In the genomic region with DNA sequence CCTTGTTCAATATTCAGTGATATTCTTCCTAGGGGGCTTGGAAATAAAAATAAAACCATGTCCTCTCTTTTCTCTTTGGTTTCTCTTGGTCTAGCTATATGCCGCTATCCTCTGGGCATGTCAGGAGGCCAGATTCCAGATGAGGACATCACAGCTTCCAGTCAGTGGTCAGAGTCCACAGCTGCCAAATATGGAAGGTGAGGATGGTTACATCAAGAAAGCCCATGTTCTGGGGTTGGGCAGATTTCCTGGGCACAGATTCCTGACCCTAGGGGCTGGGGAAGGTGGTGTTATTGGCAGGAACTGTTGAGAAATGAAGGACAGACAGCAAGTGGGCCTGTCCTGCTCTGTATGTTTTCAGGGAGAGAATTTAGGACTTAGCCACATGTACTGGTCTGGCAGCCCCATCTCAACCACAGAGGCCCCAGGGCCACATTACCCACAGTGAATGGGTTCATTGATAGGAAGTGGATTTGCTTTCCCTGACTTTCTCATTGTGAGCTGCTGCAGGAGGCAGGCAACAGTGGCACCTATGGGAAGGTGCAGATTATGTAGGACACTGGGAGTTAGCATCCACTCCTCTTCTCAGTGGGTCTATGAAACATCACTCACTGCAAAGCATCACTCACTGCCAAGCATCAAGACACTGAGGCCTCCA, we compare ENCODE assay signal across 1 cellular context.
A peak's percentile ranks its signal among the peaks of the same experiment; 100 is the strongest.
TF ChIP-seq lines count a peak whose summit lies in the region.

No MANE protein-coding gene starts in this region.

TF ChIP-seq in HepG2, 621 proteins besides CTCF, POLR2A, EP300 and RAD21 (continued from another document and continues in another):
- TF ChIP-seq FOXK1 (CRISPR knock-in tag; IDR thresholded peaks at IDR 0.05; ENCODE audit: borderline replicate concordance, low read depth) (0 out of 2 replicates have a peak, but pooled peaks have one; percentile 27), NFYC (CRISPR knock-in tag; IDR thresholded peaks at IDR 0.05) (no peak), ZNF629 (CRISPR knock-in tag; conservative IDR thresholded peaks at IDR 0.05) (peak; percentile 79), CHD2 (IDR thresholded peaks at IDR 0.05; ENCODE audit: low read depth, low read length) (no peak), ZNF274 (CRISPR knock-in tag; IDR thresholded peaks at IDR 0.05) (0 out of 2 replicates have a peak, but pooled peaks have one; percentile 24), SAP130 (CRISPR knock-in tag; IDR thresholded peaks at IDR 0.05; ENCODE audit: low read depth) (peak; percentile 35; the same call in 1 of the 2 replicates), TGIF2 (CRISPR knock-in tag; IDR thresholded peaks at IDR 0.05) (0 out of 2 replicates have a peak, but pooled peaks have one; percentile 27), ZNF264 (CRISPR knock-in tag; IDR thresholded peaks at IDR 0.05) (0 out of 2 replicates have a peak, but pooled peaks have one; percentile 28), ZMYM3 (CRISPR knock-in tag; IDR thresholded peaks at IDR 0.05) (peak; percentile 59; the same call in 1 of the 2 replicates), SOX13 (IDR thresholded peaks at IDR 0.05) (no peak), SOX13 (CRISPR knock-in tag; conservative IDR thresholded peaks at IDR 0.05 in 1 of 2, IDR thresholded peaks at IDR 0.05 in 1 of 2) (0 out of 4 replicates have a peak, but pooled peaks of 1 of the 2 experiments have one; percentile 8), FOXA3 (CRISPR knock-in tag; IDR thresholded peaks at IDR 0.05) (no peak; the same call in 1 of the 2 replicates), ZNF567 (CRISPR knock-in tag; IDR thresholded peaks at IDR 0.05; ENCODE audit: borderline replicate concordance) (no peak), ZNF839 (CRISPR knock-in tag; IDR thresholded peaks at IDR 0.05; ENCODE audit: borderline replicate concordance) (no peak), ASH2L (IDR thresholded peaks at IDR 0.05; ENCODE audit: insufficient read length, low read depth, low read length) (peak; percentile 26), ZC3H13 (CRISPR knock-in tag; IDR thresholded peaks at IDR 0.05) (no peak), POLR2AphosphoS5 (IDR thresholded peaks at IDR 0.05; ENCODE audit: low read depth, low read length) (no peak), TAF1 (CRISPR knock-in tag; IDR thresholded peaks at IDR 0.05) (no peak), HNF4A (CRISPR knock-in tag; IDR thresholded peaks at IDR 0.05) (peak; percentile 80), MXI1 (IDR thresholded peaks at IDR 0.05; ENCODE audit: borderline replicate concordance, low read depth, low read length) (no peak), ZMYM4 (CRISPR knock-in tag; IDR thresholded peaks at IDR 0.05) (peak; percentile 92), MIXL1 (CRISPR knock-in tag; IDR thresholded peaks at IDR 0.05) (0 out of 2 replicates have a peak, but pooled peaks have one; percentile 11), STAG1 (CRISPR knock-in tag; IDR thresholded peaks at IDR 0.05) (peak; percentile 70), EEA1 (CRISPR knock-in tag; IDR thresholded peaks at IDR 0.05; ENCODE audit: borderline replicate concordance) (no peak)
- TF ChIP-seq, protein P1, sequence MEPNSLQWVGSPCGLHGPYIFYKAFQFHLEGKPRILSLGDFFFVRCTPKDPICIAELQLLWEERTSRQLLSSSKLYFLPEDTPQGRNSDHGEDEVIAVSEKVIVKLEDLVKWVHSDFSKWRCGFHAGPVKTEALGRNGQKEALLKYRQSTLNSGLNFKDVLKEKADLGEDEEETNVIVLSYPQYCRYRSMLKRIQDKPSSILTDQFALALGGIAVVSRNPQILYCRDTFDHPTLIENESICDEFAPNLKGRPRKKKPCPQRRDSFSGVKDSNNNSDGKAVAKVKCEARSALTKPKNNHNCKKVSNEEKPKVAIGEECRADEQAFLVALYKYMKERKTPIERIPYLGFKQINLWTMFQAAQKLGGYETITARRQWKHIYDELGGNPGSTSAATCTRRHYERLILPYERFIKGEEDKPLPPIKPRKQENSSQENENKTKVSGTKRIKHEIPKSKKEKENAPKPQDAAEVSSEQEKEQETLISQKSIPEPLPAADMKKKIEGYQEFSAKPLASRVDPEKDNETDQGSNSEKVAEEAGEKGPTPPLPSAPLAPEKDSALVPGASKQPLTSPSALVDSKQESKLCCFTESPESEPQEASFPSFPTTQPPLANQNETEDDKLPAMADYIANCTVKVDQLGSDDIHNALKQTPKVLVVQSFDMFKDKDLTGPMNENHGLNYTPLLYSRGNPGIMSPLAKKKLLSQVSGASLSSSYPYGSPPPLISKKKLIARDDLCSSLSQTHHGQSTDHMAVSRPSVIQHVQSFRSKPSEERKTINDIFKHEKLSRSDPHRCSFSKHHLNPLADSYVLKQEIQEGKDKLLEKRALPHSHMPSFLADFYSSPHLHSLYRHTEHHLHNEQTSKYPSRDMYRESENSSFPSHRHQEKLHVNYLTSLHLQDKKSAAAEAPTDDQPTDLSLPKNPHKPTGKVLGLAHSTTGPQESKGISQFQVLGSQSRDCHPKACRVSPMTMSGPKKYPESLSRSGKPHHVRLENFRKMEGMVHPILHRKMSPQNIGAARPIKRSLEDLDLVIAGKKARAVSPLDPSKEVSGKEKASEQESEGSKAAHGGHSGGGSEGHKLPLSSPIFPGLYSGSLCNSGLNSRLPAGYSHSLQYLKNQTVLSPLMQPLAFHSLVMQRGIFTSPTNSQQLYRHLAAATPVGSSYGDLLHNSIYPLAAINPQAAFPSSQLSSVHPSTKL (CRISPR knock-in tag; IDR thresholded peaks at IDR 0.05), result peak; percentile 41; the same call in 1 of the 2 replicates
- TF ChIP-seq, protein P2, sequence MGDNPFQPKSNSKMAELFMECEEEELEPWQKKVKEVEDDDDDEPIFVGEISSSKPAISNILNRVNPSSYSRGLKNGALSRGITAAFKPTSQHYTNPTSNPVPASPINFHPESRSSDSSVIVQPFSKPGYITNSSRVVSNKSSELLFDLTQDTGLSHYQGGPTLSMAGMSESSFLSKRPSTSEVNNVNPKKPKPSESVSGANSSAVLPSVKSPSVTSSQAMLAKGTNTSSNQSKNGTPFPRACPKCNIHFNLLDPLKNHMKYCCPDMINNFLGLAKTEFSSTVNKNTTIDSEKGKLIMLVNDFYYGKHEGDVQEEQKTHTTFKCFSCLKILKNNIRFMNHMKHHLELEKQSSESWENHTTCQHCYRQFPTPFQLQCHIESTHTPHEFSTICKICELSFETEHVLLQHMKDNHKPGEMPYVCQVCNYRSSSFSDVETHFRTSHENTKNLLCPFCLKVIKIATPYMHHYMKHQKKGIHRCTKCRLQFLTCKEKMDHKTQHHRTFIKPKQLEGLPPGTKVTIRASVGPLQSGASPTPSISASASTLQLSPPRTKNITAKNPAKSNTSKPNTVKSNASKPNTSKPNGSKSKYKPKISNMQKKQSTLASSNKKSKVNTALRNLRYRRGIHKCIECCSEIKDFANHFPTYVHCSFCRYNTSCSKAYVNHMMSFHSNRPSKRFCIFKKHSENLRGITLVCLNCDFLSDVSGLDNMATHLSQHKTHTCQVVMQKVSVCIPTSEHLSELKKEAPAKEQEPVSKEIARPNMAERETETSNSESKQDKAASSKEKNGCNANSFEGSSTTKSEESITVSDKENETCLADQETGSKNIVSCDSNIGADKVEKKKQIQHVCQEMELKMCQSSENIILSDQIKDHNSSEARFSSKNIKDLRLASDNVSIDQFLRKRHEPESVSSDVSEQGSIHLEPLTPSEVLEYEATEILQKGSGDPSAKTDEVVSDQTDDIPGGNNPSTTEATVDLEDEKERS (CRISPR knock-in tag; IDR thresholded peaks at IDR 0.05), result 0 out of 2 replicates have a peak, but pooled peaks have one; percentile 51
- TF ChIP-seq, protein P3, sequence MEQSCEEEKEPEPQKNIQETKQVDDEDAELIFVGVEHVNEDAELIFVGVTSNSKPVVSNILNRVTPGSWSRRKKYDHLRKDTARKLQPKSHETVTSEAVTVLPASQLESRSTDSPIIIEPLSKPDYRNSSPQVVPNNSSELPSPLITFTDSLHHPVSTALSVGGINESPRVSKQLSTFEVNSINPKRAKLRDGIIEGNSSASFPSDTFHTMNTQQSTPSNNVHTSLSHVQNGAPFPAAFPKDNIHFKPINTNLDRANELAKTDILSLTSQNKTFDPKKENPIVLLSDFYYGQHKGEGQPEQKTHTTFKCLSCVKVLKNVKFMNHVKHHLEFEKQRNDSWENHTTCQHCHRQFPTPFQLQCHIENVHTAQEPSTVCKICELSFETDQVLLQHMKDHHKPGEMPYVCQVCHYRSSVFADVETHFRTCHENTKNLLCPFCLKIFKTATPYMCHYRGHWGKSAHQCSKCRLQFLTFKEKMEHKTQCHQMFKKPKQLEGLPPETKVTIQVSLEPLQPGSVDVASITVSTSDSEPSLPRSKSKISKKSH (CRISPR knock-in tag; IDR thresholded peaks at IDR 0.05; ENCODE audit: borderline replicate concordance), result no peak
- TF ChIP-seq, protein P4, sequence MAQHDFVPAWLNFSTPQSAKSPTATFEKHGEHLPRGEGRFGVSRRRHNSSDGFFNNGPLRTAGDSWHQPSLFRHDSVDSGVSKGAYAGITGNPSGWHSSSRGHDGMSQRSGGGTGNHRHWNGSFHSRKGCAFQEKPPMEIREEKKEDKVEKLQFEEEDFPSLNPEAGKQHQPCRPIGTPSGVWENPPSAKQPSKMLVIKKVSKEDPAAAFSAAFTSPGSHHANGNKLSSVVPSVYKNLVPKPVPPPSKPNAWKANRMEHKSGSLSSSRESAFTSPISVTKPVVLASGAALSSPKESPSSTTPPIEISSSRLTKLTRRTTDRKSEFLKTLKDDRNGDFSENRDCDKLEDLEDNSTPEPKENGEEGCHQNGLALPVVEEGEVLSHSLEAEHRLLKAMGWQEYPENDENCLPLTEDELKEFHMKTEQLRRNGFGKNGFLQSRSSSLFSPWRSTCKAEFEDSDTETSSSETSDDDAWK (CRISPR knock-in tag; IDR thresholded peaks at IDR 0.05), result no peak
- TF ChIP-seq, protein P5, sequence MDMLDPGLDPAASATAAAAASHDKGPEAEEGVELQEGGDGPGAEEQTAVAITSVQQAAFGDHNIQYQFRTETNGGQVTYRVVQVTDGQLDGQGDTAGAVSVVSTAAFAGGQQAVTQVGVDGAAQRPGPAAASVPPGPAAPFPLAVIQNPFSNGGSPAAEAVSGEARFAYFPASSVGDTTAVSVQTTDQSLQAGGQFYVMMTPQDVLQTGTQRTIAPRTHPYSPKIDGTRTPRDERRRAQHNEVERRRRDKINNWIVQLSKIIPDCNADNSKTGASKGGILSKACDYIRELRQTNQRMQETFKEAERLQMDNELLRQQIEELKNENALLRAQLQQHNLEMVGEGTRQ (IDR thresholded peaks at IDR 0.05; ENCODE audit: low read depth, low read length), result no peak
- TF ChIP-seq, protein P5 (CRISPR knock-in tag; IDR thresholded peaks at IDR 0.05; ENCODE audit: borderline replicate concordance), result peak; percentile 86; the same call in 1 of the 2 replicates
- TF ChIP-seq, protein P6, sequence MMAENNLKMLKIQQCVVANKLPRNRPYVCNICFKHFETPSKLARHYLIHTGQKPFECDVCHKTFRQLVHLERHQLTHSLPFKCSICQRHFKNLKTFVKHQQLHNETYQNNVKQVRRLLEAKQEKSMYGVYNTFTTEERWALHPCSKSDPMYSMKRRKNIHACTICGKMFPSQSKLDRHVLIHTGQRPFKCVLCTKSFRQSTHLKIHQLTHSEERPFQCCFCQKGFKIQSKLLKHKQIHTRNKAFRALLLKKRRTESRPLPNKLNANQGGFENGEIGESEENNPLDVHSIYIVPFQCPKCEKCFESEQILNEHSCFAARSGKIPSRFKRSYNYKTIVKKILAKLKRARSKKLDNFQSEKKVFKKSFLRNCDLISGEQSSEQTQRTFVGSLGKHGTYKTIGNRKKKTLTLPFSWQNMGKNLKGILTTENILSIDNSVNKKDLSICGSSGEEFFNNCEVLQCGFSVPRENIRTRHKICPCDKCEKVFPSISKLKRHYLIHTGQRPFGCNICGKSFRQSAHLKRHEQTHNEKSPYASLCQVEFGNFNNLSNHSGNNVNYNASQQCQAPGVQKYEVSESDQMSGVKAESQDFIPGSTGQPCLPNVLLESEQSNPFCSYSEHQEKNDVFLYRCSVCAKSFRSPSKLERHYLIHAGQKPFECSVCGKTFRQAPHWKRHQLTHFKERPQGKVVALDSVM (CRISPR knock-in tag; IDR thresholded peaks at IDR 0.05), result 0 out of 2 replicates have a peak, but pooled peaks have one; percentile 45
- TF ChIP-seq, protein P7, sequence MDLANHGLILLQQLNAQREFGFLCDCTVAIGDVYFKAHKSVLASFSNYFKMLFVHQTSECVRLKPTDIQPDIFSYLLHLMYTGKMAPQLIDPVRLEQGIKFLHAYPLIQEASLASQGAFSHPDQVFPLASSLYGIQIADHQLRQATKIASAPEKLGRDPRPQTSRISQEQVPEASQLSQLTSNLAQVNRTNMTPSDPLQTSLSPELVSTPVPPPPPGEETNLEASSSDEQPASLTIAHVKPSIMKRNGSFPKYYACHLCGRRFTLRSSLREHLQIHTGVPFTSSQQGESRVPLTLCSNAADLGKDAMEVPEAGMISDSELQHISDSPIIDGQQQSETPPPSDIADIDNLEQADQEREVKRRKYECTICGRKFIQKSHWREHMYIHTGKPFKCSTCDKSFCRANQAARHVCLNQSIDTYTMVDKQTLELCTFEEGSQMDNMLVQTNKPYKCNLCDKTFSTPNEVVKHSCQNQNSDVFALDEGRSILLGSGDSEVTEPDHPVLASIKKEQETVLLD (CRISPR knock-in tag; IDR thresholded peaks at IDR 0.05; ENCODE audit: low read depth), result no peak
- TF ChIP-seq, protein P8, sequence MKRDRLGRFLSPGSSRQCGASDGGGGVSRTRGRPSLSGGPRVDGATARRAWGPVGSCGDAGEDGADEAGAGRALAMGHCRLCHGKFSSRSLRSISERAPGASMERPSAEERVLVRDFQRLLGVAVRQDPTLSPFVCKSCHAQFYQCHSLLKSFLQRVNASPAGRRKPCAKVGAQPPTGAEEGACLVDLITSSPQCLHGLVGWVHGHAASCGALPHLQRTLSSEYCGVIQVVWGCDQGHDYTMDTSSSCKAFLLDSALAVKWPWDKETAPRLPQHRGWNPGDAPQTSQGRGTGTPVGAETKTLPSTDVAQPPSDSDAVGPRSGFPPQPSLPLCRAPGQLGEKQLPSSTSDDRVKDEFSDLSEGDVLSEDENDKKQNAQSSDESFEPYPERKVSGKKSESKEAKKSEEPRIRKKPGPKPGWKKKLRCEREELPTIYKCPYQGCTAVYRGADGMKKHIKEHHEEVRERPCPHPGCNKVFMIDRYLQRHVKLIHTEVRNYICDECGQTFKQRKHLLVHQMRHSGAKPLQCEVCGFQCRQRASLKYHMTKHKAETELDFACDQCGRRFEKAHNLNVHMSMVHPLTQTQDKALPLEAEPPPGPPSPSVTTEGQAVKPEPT (CRISPR knock-in tag; IDR thresholded peaks at IDR 0.05; ENCODE audit: low read depth), result no peak
- TF ChIP-seq, protein P9, sequence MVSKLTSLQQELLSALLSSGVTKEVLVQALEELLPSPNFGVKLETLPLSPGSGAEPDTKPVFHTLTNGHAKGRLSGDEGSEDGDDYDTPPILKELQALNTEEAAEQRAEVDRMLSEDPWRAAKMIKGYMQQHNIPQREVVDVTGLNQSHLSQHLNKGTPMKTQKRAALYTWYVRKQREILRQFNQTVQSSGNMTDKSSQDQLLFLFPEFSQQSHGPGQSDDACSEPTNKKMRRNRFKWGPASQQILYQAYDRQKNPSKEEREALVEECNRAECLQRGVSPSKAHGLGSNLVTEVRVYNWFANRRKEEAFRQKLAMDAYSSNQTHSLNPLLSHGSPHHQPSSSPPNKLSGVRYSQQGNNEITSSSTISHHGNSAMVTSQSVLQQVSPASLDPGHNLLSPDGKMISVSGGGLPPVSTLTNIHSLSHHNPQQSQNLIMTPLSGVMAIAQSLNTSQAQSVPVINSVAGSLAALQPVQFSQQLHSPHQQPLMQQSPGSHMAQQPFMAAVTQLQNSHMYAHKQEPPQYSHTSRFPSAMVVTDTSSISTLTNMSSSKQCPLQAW (CRISPR knock-in tag; IDR thresholded peaks at IDR 0.05), result 0 out of 2 replicates have a peak, but pooled peaks have one; percentile 15
